8 cellular contexts compared by ENCODE assay signal in genomic region chr1:181106022-181106312, GRCh38. TPM values are rescaled to one million over a fixed set of nuclear protein-coding genes. Genes with fewer than 3 reads are reported as not detected.
A peak's percentile ranks its signal among the peaks of the same experiment; 100 is the strongest.
DNase-seq lines count a peak whose midpoint lies in the region; ATAC-seq, FAIRE-seq and TF ChIP-seq lines count a peak whose summit lies in the region.

No MANE protein-coding gene starts in this region.

- H3K27me3 ChIP-seq in HUES6 (ENCODE audit: control insufficient read depth, insufficient read depth, low read length) (peaks cover 81% of the 10 kb centered on the region), mammary epithelial cell (ENCODE audit: insufficient read depth, low read length) (no peaks in the 10 kb centered on the region), small intestine (ENCODE audit: control insufficient read depth in 2 of 2, insufficient read depth in 2 of 2, low read length in 2 of 2) (no peaks in the 10 kb centered on the region)

- no peak for TF ChIP-seq EP300 in A549 (IDR thresholded peaks at IDR 0.05)

- TF ChIP-seq POLR2A in A549 (IDR thresholded peaks at IDR 0.05; ENCODE audit: low read length) (no peak), GM12892 (IDR thresholded peaks at IDR 0.05; ENCODE audit: low read depth, low read length) (no peak)

- H3K9me3 ChIP-seq in A549: no peaks in the 10 kb centered on the region
- no peaks in the 10 kb centered on the region for H3K9me3 ChIP-seq in HUES6 (ENCODE audit: control insufficient read depth, insufficient read depth, low read depth, low read length)
- no peaks in the 10 kb centered on the region for H3K9me3 ChIP-seq in mammary epithelial cell (replicated peaks; ENCODE audit: insufficient read depth, low read length)
- no peaks in the 10 kb centered on the region for H3K9me3 ChIP-seq in small intestine (ENCODE audit: control insufficient read depth, low read depth)

- 86% methylated on average over 3 of the region's 3 CpGs for WGBS in A549 (ENCODE audit: missing lambda C conversion rate)
- WGBS in mammary epithelial cell (ENCODE audit: low coverage, missing lambda C conversion rate): 91% methylated on average over 2 of the region's 3 CpGs
- WGBS in small intestine, 3 donors: 48 to 60% (median 59%) methylated on average over 3 of the region's 3 CpGs

- FAIRE-seq in A549 (lab: Jason Lieb, UNC) (no peak), small intestine (lab: Jason Lieb, UNC) (no peak), GM12892 (lab: Jason Lieb, UNC) (no peak)

- no peaks in the 10 kb centered on the region for H3K79me2 ChIP-seq in mammary epithelial cell (ENCODE audit: insufficient read depth, low read length)

- H3K9me3 Mint-ChIP-seq in nephron: no peaks in the 10 kb centered on the region

- POLR2A ChIA-PET in A549 (lab: Yijun Ruan, JAX): interaction anchor here (1.0 to 2.4 kb wide), 5 partner anchors 9 to 37 kb away, joined by 3 to 45 read pairs (median 7); no protein-coding TSS in a partner anchor

- peaks cover 71% of the 10 kb centered on the region for H3K4me1 Mint-ChIP-seq in nephron

- H3K27me3 Mint-ChIP-seq in nephron (ENCODE audit: low read depth): peaks cover 4% of the 10 kb centered on the region

- H4K20me1 ChIP-seq in mammary epithelial cell (ENCODE audit: insufficient read depth, low read length): no peaks in the 10 kb centered on the region

- no peak for ATAC-seq in A549
- ATAC-seq in HG02610 (IDR thresholded peaks at IDR 0.05; ENCODE audit: unreplicated experiment): no peak

- peak overlapping the region; percentile 75 for H2AFZ ChIP-seq in mammary epithelial cell (ENCODE audit: low read depth, low read length)

- peaks cover 89% of the 10 kb centered on the region for H3K4me1 ChIP-seq in A549
- H3K4me1 ChIP-seq in HUES6 (ENCODE audit: control insufficient read depth, insufficient read depth, low read length): peaks cover 62% of the 10 kb centered on the region
- H3K4me1 ChIP-seq in mammary epithelial cell (ENCODE audit: insufficient read depth, low read length): peaks cover 57% of the 10 kb centered on the region
- peaks cover 0 to 18% of the 10 kb centered on the region in 2 donors for H3K4me1 ChIP-seq in small intestine (ENCODE audit: control insufficient read depth in 2 of 2, insufficient read depth in 1 of 2, low read depth in 1 of 2, low read length in 1 of 2)

- H3K4me3 Mint-ChIP-seq in nephron: peak overlapping the region; percentile 84 to 91 (median 87)

- H3K4me2 ChIP-seq in A549 (peak overlapping the region; percentile 98), mammary epithelial cell (ENCODE audit: insufficient read depth, low read depth, low read length) (peak overlapping the region; percentile 80)

- H3K9ac ChIP-seq in HUES6 (ENCODE audit: low read length) (peak overlapping the region; percentile 35), mammary epithelial cell (ENCODE audit: insufficient read depth, low read length) (no peak overlapping the region)

- H3K36me3 ChIP-seq in HUES6 (ENCODE audit: control insufficient read depth, insufficient read depth, low read length): no peaks in the 10 kb centered on the region
- H3K36me3 ChIP-seq in mammary epithelial cell (ENCODE audit: insufficient read depth, low read length): no peaks in the 10 kb centered on the region
- no peaks in the 10 kb centered on the region for H3K36me3 ChIP-seq in small intestine (ENCODE audit: control insufficient read depth in 2 of 2, insufficient read depth in 2 of 2, low read length in 2 of 2)

- TF ChIP-seq CTCF in A549 (IDR thresholded peaks at IDR 0.05): no peak
- no peak for TF ChIP-seq CTCF in mammary epithelial cell (conservative IDR thresholded peaks at IDR 0.05 in 1 of 2, IDR thresholded peaks at IDR 0.05 in 1 of 2; ENCODE audit: extremely low read depth in 1 of 2, insufficient read depth in 1 of 2, low read depth in 1 of 2, low read length in 2 of 2)
- no peak for TF ChIP-seq CTCF in nephron (IDR thresholded peaks at IDR 0.05; ENCODE audit: unreplicated experiment in 3 of 3)

- DNase-seq in A549 (ENCODE audit: low read depth in 1 of 2, low spot score in 1 of 2) (no peak), mammary epithelial cell (no peak), small intestine (no peak), GM12892 (ENCODE audit: insufficient read length) (no peak), MV-4-11 (lab: John Stamatoyannopoulos, UW) (no peak)

- peak overlapping the region; percentile 65; the same call in 2 of the 3 replicates for H3K4me3 ChIP-seq in A549
- peak overlapping the region; percentile 55 for H3K4me3 ChIP-seq in HUES6 (ENCODE audit: low read depth, low read length)
- H3K4me3 ChIP-seq in mammary epithelial cell (replicated peaks in 1 of 3; ENCODE audit: insufficient read depth in 1 of 3, low read depth in 2 of 3, low read length in 3 of 3): no peak overlapping the region
- no peak overlapping the region for H3K4me3 ChIP-seq in small intestine (ENCODE audit: low read depth in 1 of 2, low read length in 2 of 2)

- in situ Hi-C loops in mammary epithelial cell (cut with MboI; ENCODE audit: low sequenced_read_pairs in 2 of 2): no loop called here

- peak overlapping the region; percentile 85 to 98 for H3K27ac ChIP-seq in A549
- H3K27ac ChIP-seq in HUES6 (ENCODE audit: low read depth, low read length): no peak overlapping the region
- peak overlapping the region; percentile 47 for H3K27ac ChIP-seq in mammary epithelial cell (ENCODE audit: insufficient read depth, low read depth, low read length)
- H3K27ac ChIP-seq in small intestine (ENCODE audit: low read depth in 1 of 2, low read length in 1 of 2): peak overlapping the region in 1 of 2 donors; percentile 68

- dilution Hi-C loops in mammary epithelial cell (cut with HindIII; ENCODE audit: low sequenced_read_pairs): no loop called here

- BruUV-seq in mammary epithelial cell (replicated peaks; lab: Mats Ljungman, UMichigan): no TSS peak

- intact Hi-C loops in mammary epithelial cell (cut with micrococcal nuclease): no loop called here

- CTCF ChIA-PET in A549 (lab: Yijun Ruan, JAX): interaction anchor here (1.3 to 48.3 kb wide), 8 partner anchors 9 to 84 kb away, joined by 3 to 774 read pairs (median 6); no protein-coding TSS in a partner anchor
- CTCF ChIA-PET in mammary epithelial cell (lab: Charles Lee; ENCODE audit: low non-redundant PET): no interaction called here

- H3K27ac Mint-ChIP-seq in nephron: peak overlapping the region; percentile 81 to 98 (median 96)

- no peaks in the 10 kb centered on the region for H3K36me3 Mint-ChIP-seq in nephron (ENCODE audit: low read depth)

- TF ChIP-seq RAD21 in A549 (conservative IDR thresholded peaks at IDR 0.05 in 1 of 2, IDR thresholded peaks at IDR 0.05 in 1 of 2): no peak

TF ChIP-seq in A549, 52 proteins besides CTCF, POLR2A, EP300 and RAD21 (continues in another document):
- TF ChIP-seq KDM1A (IDR thresholded peaks at IDR 0.05; ENCODE audit: low read depth) (no peak), PHF8 (IDR thresholded peaks at IDR 0.05; ENCODE audit: borderline replicate concordance, low read depth) (no peak), E2F6 (IDR thresholded peaks at IDR 0.05; ENCODE audit: borderline replicate concordance, low read depth) (no peak), JUN (IDR thresholded peaks at IDR 0.05) (no peak), NPAS2 (CRISPR knock-in tag; IDR thresholded peaks at IDR 0.05; ENCODE audit: borderline replicate concordance) (no peak), HOXB13 (CRISPR knock-in tag; IDR thresholded peaks at IDR 0.05; ENCODE audit: low read depth) (no peak), HDAC2 (IDR thresholded peaks at IDR 0.05) (no peak), ZSCAN20 (CRISPR knock-in tag; IDR thresholded peaks at IDR 0.05) (no peak), JUNB (IDR thresholded peaks at IDR 0.05) (no peak), EHF (CRISPR knock-in tag; IDR thresholded peaks at IDR 0.05) (no peak), KDM5A (IDR thresholded peaks at IDR 0.05) (no peak), TP53 (CRISPR knock-in tag; IDR thresholded peaks at IDR 0.05) (no peak), MAZ (IDR thresholded peaks at IDR 0.05; ENCODE audit: borderline replicate concordance, low read depth, low read length) (no peak), ELK1 (IDR thresholded peaks at IDR 0.05; ENCODE audit: low read depth, low read length) (no peak), CBX2 (IDR thresholded peaks at IDR 0.05; ENCODE audit: borderline replicate concordance, low read depth) (no peak), EHMT2 (IDR thresholded peaks at IDR 0.05; ENCODE audit: low read depth) (no peak), SREBF2 (IDR thresholded peaks at IDR 0.05) (no peak), MYC (IDR thresholded peaks at IDR 0.05; ENCODE audit: borderline replicate concordance, low read length) (no peak)

RNA-seq across cellular contexts. Expression of gene IER5, which starts 17.5 kb away (rescaled TPM):
- 21.2 and 26.8 TPM in 2 replicates for polyA plus RNA-seq in A549 (2011; rRNA removed)
- polyA plus RNA-seq in A549 (2012; cell fraction: cytosol; rRNA removed): 26.3 and 34.1 TPM in 2 replicates
- polyA plus RNA-seq in A549 (2012; cell fraction: nucleus; rRNA removed): 60.6 and 73.2 TPM in 2 replicates
- polyA plus RNA-seq in A549 (2017; fragmentation: RNase III; extraction: RNeasy Plus Mini Kit Qiagen cat#74134 plus additional on column Dnase treatment): 40.2 to 43.4 TPM (median 40.5 TPM) in 3 replicates
- 20.8 and 29.5 TPM in 2 replicates for polyA minus RNA-seq in A549 (2011; rRNA and poly(A)+ RNA removed)
- 10 to 100 TPM; 16.3 to 37.5 TPM for total RNA-seq in mammary epithelial cell
- polyA plus RNA-seq in mammary epithelial cell: 21.0 TPM
- polyA minus RNA-seq in mammary epithelial cell: 11.8 TPM
- polyA plus RNA-seq in small intestine: 1 to 10 TPM; 4.5 to 7.4 (median 5.1) TPM
- 33.4 TPM for polyA plus RNA-seq in GM12892 (2012; ENCODE audit: missing spikeins)

Comparison
In these comparisons a context has a peak if more than half of its experiments do, and no peak if none do; other contexts are left out.
1. H3K4me3 ChIP-seq: peak in A549 (single experiment) and HUES6 (single experiment); none in mammary epithelial cell (0 of 3) and small intestine (0 of 2).